1 cellular context compared by ENCODE assay signal in the genomic region with DNA sequence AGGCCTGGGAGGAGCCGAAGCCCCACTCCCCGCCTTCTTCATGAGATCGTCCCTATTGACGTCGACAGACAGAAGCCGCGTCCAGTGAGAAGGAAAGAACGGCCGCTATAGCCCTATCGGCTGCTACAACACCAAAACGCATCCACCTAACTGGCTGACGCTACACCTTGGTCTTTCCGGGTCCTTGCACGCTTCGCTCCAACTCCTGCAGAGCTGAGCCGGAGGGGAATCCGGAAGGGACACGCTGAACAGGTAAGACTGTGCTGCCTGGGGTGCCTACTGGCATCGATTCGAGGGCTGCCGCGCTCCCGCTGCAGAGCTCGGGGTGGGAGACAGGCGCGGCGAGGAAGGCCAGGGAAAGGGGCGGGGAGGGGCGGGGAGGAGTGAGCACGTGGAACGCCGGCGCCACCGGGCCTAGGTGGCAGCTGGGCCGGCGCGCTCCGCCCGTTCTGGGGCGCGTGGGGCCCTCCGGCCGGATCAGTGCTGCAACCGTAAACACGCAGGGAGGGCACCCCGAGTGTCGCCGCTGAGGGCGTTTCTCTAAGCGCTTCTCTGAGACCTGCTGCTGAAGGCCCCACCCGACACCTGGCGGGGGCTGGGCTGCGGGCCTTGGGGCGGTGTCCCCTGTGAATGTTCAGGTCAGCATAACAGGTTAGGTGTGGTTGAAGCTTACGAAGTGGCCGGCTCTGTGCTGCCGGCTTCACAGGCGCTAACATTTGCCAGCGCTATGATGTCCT.
TF ChIP-seq lines count a peak whose summit lies in the region.

A gene with protein sequence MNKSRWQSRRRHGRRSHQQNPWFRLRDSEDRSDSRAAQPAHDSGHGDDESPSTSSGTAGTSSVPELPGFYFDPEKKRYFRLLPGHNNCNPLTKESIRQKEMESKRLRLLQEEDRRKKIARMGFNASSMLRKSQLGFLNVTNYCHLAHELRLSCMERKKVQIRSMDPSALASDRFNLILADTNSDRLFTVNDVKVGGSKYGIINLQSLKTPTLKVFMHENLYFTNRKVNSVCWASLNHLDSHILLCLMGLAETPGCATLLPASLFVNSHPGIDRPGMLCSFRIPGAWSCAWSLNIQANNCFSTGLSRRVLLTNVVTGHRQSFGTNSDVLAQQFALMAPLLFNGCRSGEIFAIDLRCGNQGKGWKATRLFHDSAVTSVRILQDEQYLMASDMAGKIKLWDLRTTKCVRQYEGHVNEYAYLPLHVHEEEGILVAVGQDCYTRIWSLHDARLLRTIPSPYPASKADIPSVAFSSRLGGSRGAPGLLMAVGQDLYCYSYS (plus strand): TSS at position 173 of the 737 bp plus-strand sequence. CDS start 11,515 bp downstream, outside the sequence.

TF ChIP-seq in HepG2, 621 proteins besides CTCF, POLR2A, EP300 and RAD21 (continued from another document and continues in another):
- TF ChIP-seq IKZF4 (CRISPR knock-in tag; IDR thresholded peaks at IDR 0.05; ENCODE audit: borderline replicate concordance, low read depth, not compliant biosample characterization): peak; percentile 62
- TF ChIP-seq, protein P1, sequence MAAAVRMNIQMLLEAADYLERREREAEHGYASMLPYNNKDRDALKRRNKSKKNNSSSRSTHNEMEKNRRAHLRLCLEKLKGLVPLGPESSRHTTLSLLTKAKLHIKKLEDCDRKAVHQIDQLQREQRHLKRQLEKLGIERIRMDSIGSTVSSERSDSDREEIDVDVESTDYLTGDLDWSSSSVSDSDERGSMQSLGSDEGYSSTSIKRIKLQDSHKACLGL (CRISPR knock-in tag; IDR thresholded peaks at IDR 0.05): peak; percentile 93; the same call in 1 of the 2 replicates
- TF ChIP-seq GABPB1 (CRISPR knock-in tag; IDR thresholded peaks at IDR 0.05): peak; percentile 76
- TF ChIP-seq ZNF782 (CRISPR knock-in tag; IDR thresholded peaks at IDR 0.05; ENCODE audit: borderline replicate concordance): no peak
- no peak for TF ChIP-seq ZNF572 (CRISPR knock-in tag; IDR thresholded peaks at IDR 0.05)
- TF ChIP-seq, protein P2, sequence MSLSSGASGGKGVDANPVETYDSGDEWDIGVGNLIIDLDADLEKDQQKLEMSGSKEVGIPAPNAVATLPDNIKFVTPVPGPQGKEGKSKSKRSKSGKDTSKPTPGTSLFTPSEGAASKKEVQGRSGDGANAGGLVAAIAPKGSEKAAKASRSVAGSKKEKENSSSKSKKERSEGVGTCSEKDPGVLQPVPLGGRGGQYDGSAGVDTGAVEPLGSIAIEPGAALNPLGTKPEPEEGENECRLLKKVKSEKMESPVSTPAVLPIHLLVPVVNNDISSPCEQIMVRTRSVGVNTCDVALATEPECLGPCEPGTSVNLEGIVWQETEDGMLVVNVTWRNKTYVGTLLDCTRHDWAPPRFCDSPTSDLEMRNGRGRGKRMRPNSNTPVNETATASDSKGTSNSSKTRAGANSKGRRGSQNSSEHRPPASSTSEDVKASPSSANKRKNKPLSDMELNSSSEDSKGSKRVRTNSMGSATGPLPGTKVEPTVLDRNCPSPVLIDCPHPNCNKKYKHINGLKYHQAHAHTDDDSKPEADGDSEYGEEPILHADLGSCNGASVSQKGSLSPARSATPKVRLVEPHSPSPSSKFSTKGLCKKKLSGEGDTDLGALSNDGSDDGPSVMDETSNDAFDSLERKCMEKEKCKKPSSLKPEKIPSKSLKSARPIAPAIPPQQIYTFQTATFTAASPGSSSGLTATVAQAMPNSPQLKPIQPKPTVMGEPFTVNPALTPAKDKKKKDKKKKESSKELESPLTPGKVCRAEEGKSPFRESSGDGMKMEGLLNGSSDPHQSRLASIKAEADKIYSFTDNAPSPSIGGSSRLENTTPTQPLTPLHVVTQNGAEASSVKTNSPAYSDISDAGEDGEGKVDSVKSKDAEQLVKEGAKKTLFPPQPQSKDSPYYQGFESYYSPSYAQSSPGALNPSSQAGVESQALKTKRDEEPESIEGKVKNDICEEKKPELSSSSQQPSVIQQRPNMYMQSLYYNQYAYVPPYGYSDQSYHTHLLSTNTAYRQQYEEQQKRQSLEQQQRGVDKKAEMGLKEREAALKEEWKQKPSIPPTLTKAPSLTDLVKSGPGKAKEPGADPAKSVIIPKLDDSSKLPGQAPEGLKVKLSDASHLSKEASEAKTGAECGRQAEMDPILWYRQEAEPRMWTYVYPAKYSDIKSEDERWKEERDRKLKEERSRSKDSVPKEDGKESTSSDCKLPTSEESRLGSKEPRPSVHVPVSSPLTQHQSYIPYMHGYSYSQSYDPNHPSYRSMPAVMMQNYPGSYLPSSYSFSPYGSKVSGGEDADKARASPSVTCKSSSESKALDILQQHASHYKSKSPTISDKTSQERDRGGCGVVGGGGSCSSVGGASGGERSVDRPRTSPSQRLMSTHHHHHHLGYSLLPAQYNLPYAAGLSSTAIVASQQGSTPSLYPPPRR (CRISPR knock-in tag; IDR thresholded peaks at IDR 0.05; ENCODE audit: borderline replicate concordance): peak; percentile 56; the same call in 1 of the 2 replicates
- no peak for TF ChIP-seq ZSCAN22 (CRISPR knock-in tag; IDR thresholded peaks at IDR 0.05)
- peak; percentile 77; the same call in 1 of the 2 replicates for TF ChIP-seq FOXC1 (CRISPR knock-in tag; IDR thresholded peaks at IDR 0.05; ENCODE audit: borderline replicate concordance)
- peak; percentile 63 for TF ChIP-seq ZNF501 (CRISPR knock-in tag; IDR thresholded peaks at IDR 0.05)
- no peak for TF ChIP-seq IKZF1 (IDR thresholded peaks at IDR 0.05)
- no peak for TF ChIP-seq SMYD3 (CRISPR knock-in tag; IDR thresholded peaks at IDR 0.05)
- TF ChIP-seq ARNTL (CRISPR knock-in tag; IDR thresholded peaks at IDR 0.05): peak; percentile 67; the same call in 1 of the 2 replicates
- TF ChIP-seq, protein P3, sequence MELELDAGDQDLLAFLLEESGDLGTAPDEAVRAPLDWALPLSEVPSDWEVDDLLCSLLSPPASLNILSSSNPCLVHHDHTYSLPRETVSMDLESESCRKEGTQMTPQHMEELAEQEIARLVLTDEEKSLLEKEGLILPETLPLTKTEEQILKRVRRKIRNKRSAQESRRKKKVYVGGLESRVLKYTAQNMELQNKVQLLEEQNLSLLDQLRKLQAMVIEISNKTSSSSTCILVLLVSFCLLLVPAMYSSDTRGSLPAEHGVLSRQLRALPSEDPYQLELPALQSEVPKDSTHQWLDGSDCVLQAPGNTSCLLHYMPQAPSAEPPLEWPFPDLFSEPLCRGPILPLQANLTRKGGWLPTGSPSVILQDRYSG (CRISPR knock-in tag; IDR thresholded peaks at IDR 0.05): 0 out of 2 replicates have a peak, but pooled peaks have one; percentile 50
- no peak for TF ChIP-seq HDAC6 (IDR thresholded peaks at IDR 0.05; ENCODE audit: low read depth, low read length)
- TF ChIP-seq GFI1 (CRISPR knock-in tag; IDR thresholded peaks at IDR 0.05; ENCODE audit: borderline replicate concordance): no peak
- peak; percentile 64 for TF ChIP-seq ZNF543 (CRISPR knock-in tag; IDR thresholded peaks at IDR 0.05)
- TF ChIP-seq RFX5 (IDR thresholded peaks at IDR 0.05; ENCODE audit: low read depth, low read length): peak; percentile 41
- TF ChIP-seq, protein P4, sequence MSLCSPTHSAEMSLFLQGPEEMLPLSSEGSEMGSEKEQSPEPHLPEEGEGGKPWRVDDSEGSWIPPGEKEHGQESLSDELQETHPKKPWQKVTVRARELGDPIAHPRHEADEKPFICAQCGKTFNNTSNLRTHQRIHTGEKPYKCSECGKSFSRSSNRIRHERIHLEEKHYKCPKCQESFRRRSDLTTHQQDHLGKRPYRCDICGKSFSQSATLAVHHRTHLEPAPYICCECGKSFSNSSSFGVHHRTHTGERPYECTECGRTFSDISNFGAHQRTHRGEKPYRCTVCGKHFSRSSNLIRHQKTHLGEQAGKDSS (CRISPR knock-in tag; IDR thresholded peaks at IDR 0.05; ENCODE audit: borderline replicate concordance, low read depth): no peak; the same call in 1 of the 2 replicates
- no peak for TF ChIP-seq MTF2 (CRISPR knock-in tag; IDR thresholded peaks at IDR 0.05; ENCODE audit: borderline replicate concordance)
- TF ChIP-seq, protein P5, sequence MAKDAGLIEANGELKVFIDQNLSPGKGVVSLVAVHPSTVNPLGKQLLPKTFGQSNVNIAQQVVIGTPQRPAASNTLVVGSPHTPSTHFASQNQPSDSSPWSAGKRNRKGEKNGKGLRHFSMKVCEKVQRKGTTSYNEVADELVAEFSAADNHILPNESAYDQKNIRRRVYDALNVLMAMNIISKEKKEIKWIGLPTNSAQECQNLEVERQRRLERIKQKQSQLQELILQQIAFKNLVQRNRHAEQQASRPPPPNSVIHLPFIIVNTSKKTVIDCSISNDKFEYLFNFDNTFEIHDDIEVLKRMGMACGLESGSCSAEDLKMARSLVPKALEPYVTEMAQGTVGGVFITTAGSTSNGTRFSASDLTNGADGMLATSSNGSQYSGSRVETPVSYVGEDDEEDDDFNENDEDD (CRISPR knock-in tag; IDR thresholded peaks at IDR 0.05; ENCODE audit: borderline replicate concordance): peak; percentile 35; the same call in 1 of the 2 replicates
- TF ChIP-seq WIZ (CRISPR knock-in tag; IDR thresholded peaks at IDR 0.05): peak; percentile 78; the same call in 1 of the 2 replicates
- TF ChIP-seq, protein P6, sequence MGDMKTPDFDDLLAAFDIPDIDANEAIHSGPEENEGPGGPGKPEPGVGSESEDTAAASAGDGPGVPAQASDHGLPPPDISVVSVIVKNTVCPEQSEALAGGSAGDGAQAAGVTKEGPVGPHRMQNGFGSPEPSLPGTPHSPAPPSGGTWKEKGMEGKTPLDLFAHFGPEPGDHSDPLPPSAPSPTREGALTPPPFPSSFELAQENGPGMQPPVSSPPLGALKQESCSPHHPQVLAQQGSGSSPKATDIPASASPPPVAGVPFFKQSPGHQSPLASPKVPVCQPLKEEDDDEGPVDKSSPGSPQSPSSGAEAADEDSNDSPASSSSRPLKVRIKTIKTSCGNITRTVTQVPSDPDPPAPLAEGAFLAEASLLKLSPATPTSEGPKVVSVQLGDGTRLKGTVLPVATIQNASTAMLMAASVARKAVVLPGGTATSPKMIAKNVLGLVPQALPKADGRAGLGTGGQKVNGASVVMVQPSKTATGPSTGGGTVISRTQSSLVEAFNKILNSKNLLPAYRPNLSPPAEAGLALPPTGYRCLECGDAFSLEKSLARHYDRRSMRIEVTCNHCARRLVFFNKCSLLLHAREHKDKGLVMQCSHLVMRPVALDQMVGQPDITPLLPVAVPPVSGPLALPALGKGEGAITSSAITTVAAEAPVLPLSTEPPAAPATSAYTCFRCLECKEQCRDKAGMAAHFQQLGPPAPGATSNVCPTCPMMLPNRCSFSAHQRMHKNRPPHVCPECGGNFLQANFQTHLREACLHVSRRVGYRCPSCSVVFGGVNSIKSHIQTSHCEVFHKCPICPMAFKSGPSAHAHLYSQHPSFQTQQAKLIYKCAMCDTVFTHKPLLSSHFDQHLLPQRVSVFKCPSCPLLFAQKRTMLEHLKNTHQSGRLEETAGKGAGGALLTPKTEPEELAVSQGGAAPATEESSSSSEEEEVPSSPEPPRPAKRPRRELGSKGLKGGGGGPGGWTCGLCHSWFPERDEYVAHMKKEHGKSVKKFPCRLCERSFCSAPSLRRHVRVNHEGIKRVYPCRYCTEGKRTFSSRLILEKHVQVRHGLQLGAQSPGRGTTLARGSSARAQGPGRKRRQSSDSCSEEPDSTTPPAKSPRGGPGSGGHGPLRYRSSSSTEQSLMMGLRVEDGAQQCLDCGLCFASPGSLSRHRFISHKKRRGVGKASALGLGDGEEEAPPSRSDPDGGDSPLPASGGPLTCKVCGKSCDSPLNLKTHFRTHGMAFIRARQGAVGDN (CRISPR knock-in tag; IDR thresholded peaks at IDR 0.05): peak; percentile 75
- no peak for TF ChIP-seq ZNF746 (CRISPR knock-in tag; IDR thresholded peaks at IDR 0.05)
- no peak for TF ChIP-seq MBD4 (IDR thresholded peaks at IDR 0.05; ENCODE audit: borderline replicate concordance, low read length)
- TF ChIP-seq, protein P7, sequence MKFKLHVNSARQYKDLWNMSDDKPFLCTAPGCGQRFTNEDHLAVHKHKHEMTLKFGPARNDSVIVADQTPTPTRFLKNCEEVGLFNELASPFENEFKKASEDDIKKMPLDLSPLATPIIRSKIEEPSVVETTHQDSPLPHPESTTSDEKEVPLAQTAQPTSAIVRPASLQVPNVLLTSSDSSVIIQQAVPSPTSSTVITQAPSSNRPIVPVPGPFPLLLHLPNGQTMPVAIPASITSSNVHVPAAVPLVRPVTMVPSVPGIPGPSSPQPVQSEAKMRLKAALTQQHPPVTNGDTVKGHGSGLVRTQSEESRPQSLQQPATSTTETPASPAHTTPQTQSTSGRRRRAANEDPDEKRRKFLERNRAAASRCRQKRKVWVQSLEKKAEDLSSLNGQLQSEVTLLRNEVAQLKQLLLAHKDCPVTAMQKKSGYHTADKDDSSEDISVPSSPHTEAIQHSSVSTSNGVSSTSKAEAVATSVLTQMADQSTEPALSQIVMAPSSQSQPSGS (CRISPR knock-in tag; IDR thresholded peaks at IDR 0.05): 0 out of 2 replicates have a peak, but pooled peaks have one; percentile 1
- TF ChIP-seq ZNF850 (CRISPR knock-in tag; conservative IDR thresholded peaks at IDR 0.05): no peak
- TF ChIP-seq, protein P8, sequence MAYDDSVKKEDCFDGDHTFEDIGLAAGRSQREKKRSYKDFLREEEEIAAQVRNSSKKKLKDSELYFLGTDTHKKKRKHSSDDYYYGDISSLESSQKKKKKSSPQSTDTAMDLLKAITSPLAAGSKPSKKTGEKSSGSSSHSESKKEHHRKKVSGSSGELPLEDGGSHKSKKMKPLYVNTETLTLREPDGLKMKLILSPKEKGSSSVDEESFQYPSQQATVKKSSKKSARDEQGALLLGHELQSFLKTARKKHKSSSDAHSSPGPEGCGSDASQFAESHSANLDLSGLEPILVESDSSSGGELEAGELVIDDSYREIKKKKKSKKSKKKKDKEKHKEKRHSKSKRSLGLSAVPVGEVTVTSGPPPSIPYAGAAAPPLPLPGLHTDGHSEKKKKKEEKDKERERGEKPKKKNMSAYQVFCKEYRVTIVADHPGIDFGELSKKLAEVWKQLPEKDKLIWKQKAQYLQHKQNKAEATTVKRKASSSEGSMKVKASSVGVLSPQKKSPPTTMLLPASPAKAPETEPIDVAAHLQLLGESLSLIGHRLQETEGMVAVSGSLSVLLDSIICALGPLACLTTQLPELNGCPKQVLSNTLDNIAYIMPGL (CRISPR knock-in tag; IDR thresholded peaks at IDR 0.05; ENCODE audit: borderline replicate concordance in 1 of 2, low read depth in 1 of 2): peak in 1 of 2 experiments; percentile 55; a peak in 2 of 4 replicates
- no peak for TF ChIP-seq MAF1 (CRISPR knock-in tag; IDR thresholded peaks at IDR 0.05; ENCODE audit: borderline replicate concordance)
- TF ChIP-seq, protein P9, sequence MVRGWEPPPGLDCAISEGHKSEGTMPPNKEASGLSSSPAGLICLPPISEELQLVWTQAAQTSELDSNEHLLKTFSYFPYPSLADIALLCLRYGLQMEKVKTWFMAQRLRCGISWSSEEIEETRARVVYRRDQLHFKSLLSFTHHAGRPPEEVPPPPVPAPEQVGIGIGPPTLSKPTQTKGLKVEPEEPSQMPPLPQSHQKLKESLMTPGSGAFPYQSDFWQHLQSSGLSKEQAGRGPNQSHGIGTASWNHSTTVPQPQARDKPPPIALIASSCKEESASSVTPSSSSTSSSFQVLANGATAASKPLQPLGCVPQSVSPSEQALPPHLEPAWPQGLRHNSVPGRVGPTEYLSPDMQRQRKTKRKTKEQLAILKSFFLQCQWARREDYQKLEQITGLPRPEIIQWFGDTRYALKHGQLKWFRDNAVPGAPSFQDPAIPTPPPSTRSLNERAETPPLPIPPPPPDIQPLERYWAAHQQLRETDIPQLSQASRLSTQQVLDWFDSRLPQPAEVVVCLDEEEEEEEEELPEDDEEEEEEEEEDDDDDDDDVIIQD (CRISPR knock-in tag; IDR thresholded peaks at IDR 0.05; ENCODE audit: low read depth): 0 out of 2 replicates have a peak, but pooled peaks have one; percentile 6
- TF ChIP-seq, protein P10, sequence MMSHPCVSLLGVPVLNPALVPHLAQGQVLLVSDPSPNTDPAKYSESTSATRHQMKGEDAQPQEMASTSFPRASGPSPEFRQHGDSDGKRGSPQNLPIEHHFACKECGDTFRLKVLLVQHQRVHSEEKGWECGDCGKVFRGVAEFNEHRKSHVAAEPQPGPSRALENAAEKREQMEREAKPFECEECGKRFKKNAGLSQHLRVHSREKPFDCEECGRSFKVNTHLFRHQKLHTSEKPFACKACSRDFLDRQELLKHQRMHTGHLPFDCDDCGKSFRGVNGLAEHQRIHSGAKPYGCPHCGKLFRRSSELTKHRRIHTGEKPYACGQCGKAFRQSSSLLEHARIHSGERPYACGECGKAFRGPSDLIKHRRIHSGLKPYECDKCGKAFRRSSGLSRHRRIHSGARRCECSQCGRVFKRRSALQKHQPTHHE (CRISPR knock-in tag; IDR thresholded peaks at IDR 0.05; ENCODE audit: borderline replicate concordance): no peak
- no peak for TF ChIP-seq RCOR2 (CRISPR knock-in tag; IDR thresholded peaks at IDR 0.05)
